In genomic region chr11:123450593-123450992, GRCh38 we compare ENCODE assay signal across 14 cellular contexts. TPM values are rescaled to one million over a fixed set of nuclear protein-coding genes. Genes with fewer than 3 reads are reported as not detected.
A peak's percentile ranks its signal among the peaks of the same experiment; 100 is the strongest.
DNase-seq lines count a peak whose midpoint lies in the region; ATAC-seq, FAIRE-seq and TF ChIP-seq lines count a peak whose summit lies in the region.
"Had no signal": no experiment of that assay in that cellular context is flagged by ENCODE, and none has a peak within 500 bp of the region (broad histone marks: within the 10 kb centered on the region; RNA-seq: fewer than 3 reads in every experiment).

No MANE protein-coding gene starts in this region.

- H3K27me3 Mint-ChIP-seq in activated CD4-positive, alpha-beta T cell treated with anti-CD3 and anti-CD28 coated beads, Interleukin-2, amount 10 ng/mL, durations not matched to agents 24 days and 14 days = no peaks in the 10 kb centered on the region

- H4K20me1 ChIP-seq in osteoblast (ENCODE audit: insufficient read depth, low read length) = peaks cover 5% of the 10 kb centered on the region

- no peak overlapping the region for H2AFZ ChIP-seq in osteoblast (ENCODE audit: low read length)

- no peak for FAIRE-seq in GM19239 (lab: Jason Lieb, UNC)
- FAIRE-seq: frontal cortex, GM18507, H54, islet of Langerhans had no signal

- H3K36me3 ChIP-seq in adrenal gland (replicated peaks in 1 of 2) (no peaks in the 10 kb centered on the region), osteoblast (ENCODE audit: insufficient read depth, low read length) (no peaks in the 10 kb centered on the region)
- H3K36me3 ChIP-seq: prostate gland had no signal

- H3K79me2 ChIP-seq in osteoblast (ENCODE audit: insufficient read depth, low read length) = peaks cover 80% of the 10 kb centered on the region

- H3K27me3 ChIP-seq in adrenal gland (no peaks in the 10 kb centered on the region), osteoblast (ENCODE audit: insufficient read depth, low read length) (no peaks in the 10 kb centered on the region)
- H3K27me3 ChIP-seq: dorsolateral prefrontal cortex had no signal

- TF ChIP-seq CTCF in adrenal gland (IDR thresholded peaks at IDR 0.05) (no peak), osteoblast (IDR thresholded peaks at IDR 0.05; ENCODE audit: extremely low read depth, low read depth, low read length) (no peak)

- no peak overlapping the region for H3K4me2 ChIP-seq in osteoblast (ENCODE audit: insufficient read depth, low read length)

- H3K9me3 Mint-ChIP-seq in activated CD4-positive, alpha-beta T cell treated with anti-CD3 and anti-CD28 coated beads, Interleukin-2, amount 10 ng/mL, durations not matched to agents 24 days and 14 days = no peaks in the 10 kb centered on the region

- H3K4me3 Mint-ChIP-seq in activated CD4-positive, alpha-beta T cell treated with anti-CD3 and anti-CD28 coated beads, Interleukin-2, amount 10 ng/mL, durations not matched to agents 24 days and 14 days = peak overlapping the region; percentile 63

- H3K9me3 ChIP-seq in adrenal gland (replicated peaks in 1 of 3) (no peaks in the 10 kb centered on the region), osteoblast (ENCODE audit: low read depth, low read length) (no peaks in the 10 kb centered on the region)
- H3K9me3 ChIP-seq: prostate gland had no signal

- H3K4me3 ChIP-seq in adrenal gland (no peak overlapping the region), osteoblast (ENCODE audit: insufficient read depth, low read length) (no peak overlapping the region)
- H3K4me3 ChIP-seq: dorsolateral prefrontal cortex, prostate gland had no signal

- H3K4me1 ChIP-seq in adrenal gland (replicated peaks in 1 of 2) = peaks cover 34 to 80% of the 10 kb centered on the region in 2 donors
- peaks cover 23% of the 10 kb centered on the region for H3K4me1 ChIP-seq in osteoblast (ENCODE audit: insufficient read depth, low read length)
- H3K4me1 ChIP-seq: prostate gland had no signal

- peaks cover 81% of the 10 kb centered on the region for H3K4me1 Mint-ChIP-seq in activated CD4-positive, alpha-beta T cell treated with anti-CD3 and anti-CD28 coated beads, Interleukin-2, amount 10 ng/mL, durations not matched to agents 24 days and 14 days

- H3K27ac Mint-ChIP-seq in activated CD4-positive, alpha-beta T cell treated with anti-CD3 and anti-CD28 coated beads, Interleukin-2, amount 10 ng/mL, durations not matched to agents 24 days and 14 days = peak overlapping the region; percentile 86

- intact Hi-C loops in activated CD4-positive, alpha-beta T cell treated with anti-CD3 and anti-CD28 coated beads, Interleukin-2, amount 10 ng/mL, durations not matched to agents 24 days and 14 days (cut with micrococcal nuclease) = loop anchor here (10.0 kb wide), 1 partner anchor 366 kb away; no protein-coding TSS in a partner anchor
- intact Hi-C loops in adrenal gland (cut with DNase I) = no loop called here

- WGBS in adrenal gland, 4 donors = 57 to 76% (median 64%) methylated on average over 3 of the region's 3 CpGs

- TF ChIP-seq POLR2A in adrenal gland (IDR thresholded peaks at IDR 0.05) = peak in 1 of 2 donors; percentile 30

- DNase-seq in activated CD4-positive, alpha-beta T cell treated with anti-CD3 and anti-CD28 coated beads, Interleukin-2, amount 10 ng/mL, durations not matched to agents 24 days and 14 days = no peak
- no peak for DNase-seq in activated CD4-positive, alpha-beta T cell treated with anti-CD3 and anti-CD28 coated beads for 48 hours
- DNase-seq in NCI-H2081 treated with DMSO at 0.1 percent for 48 hours (lab: John Stamatoyannopoulos, UW) (peak; percentile 95), adrenal gland (peak in 5 of 7 donors; percentile 50 to 78 (median 65)), osteoblast (ENCODE audit: insufficient read length, low spot score, missing footprints) (peak; percentile 67), GM19239 (ENCODE audit: insufficient read length, low spot score) (no peak)
- DNase-seq in activated CD4-positive, CD25-positive, alpha-beta regulatory T cell treated with anti-CD3 and anti-CD28 coated beads, Interleukin-2, amount 50 U/mL, for 72 hours = no peak
- DNase-seq: dorsolateral prefrontal cortex had no signal

- H3K36me3 Mint-ChIP-seq in activated CD4-positive, alpha-beta T cell treated with anti-CD3 and anti-CD28 coated beads, Interleukin-2, amount 10 ng/mL, durations not matched to agents 24 days and 14 days (ENCODE audit: low read depth) = peaks cover 39% of the 10 kb centered on the region

- ATAC-seq in GM19351 (IDR thresholded peaks at IDR 0.05; ENCODE audit: unreplicated experiment) = no peak

- H3K27ac ChIP-seq in adrenal gland (peak overlapping the region; percentile 35 to 89 (median 76)), osteoblast (ENCODE audit: low read depth, low read length) (peak overlapping the region; percentile 52)
- H3K27ac ChIP-seq: prostate gland had no signal

RNA-seq across cellular contexts. Expression of gene GRAMD1B, which starts 20.5 kb away (rescaled TPM):
- total RNA-seq in activated CD4-positive, alpha-beta T cell treated with anti-CD3 and anti-CD28 coated beads, Interleukin-2, amount 10 ng/mL, durations not matched to agents 24 days and 14 days = 117 TPM in 2 replicates
- total RNA-seq in adrenal gland (1,000 to 10,000 TPM in 1 of 8 donors, 100 to 1,000 TPM in 7; 178 to 1,898 (median 285) TPM), osteoblast (15.2 and 16.8 TPM in 2 replicates)
- 100 to 1,000 TPM; 101 to 721 (median 114) TPM for polyA plus RNA-seq in adrenal gland

Comparison
In these comparisons a context has a peak if more than half of its experiments do, and no peak if none do; other contexts are left out.
1. DNase-seq: peak in NCI-H2081 treated with DMSO at 0.1 percent for 48 hours (single experiment), adrenal gland (5 of 7) and osteoblast (single experiment); none in activated CD4-positive, alpha-beta T cell treated with anti-CD3 and anti-CD28 coated beads, Interleukin-2, amount 10 ng/mL, durations not matched to agents 24 days and 14 days (single experiment), activated CD4-positive, alpha-beta T cell treated with anti-CD3 and anti-CD28 coated beads for 48 hours (single experiment), GM19239 (single experiment) and activated CD4-positive, CD25-positive, alpha-beta regulatory T cell treated with anti-CD3 and anti-CD28 coated beads, Interleukin-2, amount 50 U/mL, for 72 hours (single experiment).